Comparison of ENCODE assay signal across 7 cellular contexts in the genomic region with DNA sequence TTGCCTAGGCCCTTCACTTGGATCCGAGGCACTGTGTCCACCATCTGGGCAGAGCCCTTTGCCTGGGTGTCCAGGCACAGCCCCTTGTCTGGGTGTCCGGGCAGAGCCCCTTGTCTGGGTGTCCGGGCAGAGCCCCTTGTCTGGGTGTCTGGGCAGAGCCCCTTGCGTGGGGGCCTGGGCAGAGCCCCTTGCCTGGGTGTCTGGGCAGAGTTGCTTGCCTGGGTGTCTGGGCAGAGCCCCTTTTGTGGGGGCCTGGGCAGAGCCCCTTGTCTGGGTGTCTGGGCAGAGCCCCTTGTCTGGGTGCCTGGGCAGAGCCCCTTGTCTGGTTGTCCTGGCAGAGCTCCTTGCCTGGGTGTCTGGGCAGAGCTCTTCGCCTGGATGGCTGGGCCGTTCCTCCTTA.
"Had no signal": no experiment of that assay in that cellular context is flagged by ENCODE, and none has a peak within 500 bp of the region (broad histone marks: within the 10 kb centered on the region; RNA-seq: fewer than 3 reads in every experiment).

No MANE protein-coding gene starts in this region.

- H3K4me1 Mint-ChIP-seq: IgD-negative memory B cell had no signal

- H3K27me3 Mint-ChIP-seq: IgD-negative memory B cell had no signal

- ATAC-seq: HepG2, K562 had no signal

- H3K27ac ChIP-seq: HL-60 had no signal

- H3K4me3 ChIP-seq: K562 had no signal

- H3K4me3 Mint-ChIP-seq: IgD-negative memory B cell had no signal

- H3K36me3 Mint-ChIP-seq: IgD-negative memory B cell had no signal

- DNase-seq: IMR-90, KBM-7, KG1 had no signal

- H3K27ac Mint-ChIP-seq: IgD-negative memory B cell had no signal
